In genomic region chr9:98702340-98702739, GRCh38 we compare ENCODE assay signal across 1 cellular context.
TF ChIP-seq lines count a peak whose summit lies in the region.

No MANE protein-coding gene starts in this region.

TF ChIP-seq in K562, 482 proteins besides CTCF, POLR2A, EP300 and RAD21:
- TF ChIP-seq NCOA4 (IDR thresholded peaks at IDR 0.05; ENCODE audit: partially characterized antibody), result no peak
- no peak for TF ChIP-seq PHTF2 (CRISPR knock-in tag; IDR thresholded peaks at IDR 0.05)
- TF ChIP-seq ZNF134 (CRISPR knock-in tag; conservative IDR thresholded peaks at IDR 0.05), result 0 out of 2 replicates have a peak, but pooled peaks have one; percentile 26
- no peak for TF ChIP-seq ARID2 (IDR thresholded peaks at IDR 0.05)
- TF ChIP-seq DDX20 (tag; IDR thresholded peaks at IDR 0.05; ENCODE audit: low read depth), result no peak
- no peak for TF ChIP-seq CBX3 (IDR thresholded peaks at IDR 0.05; ENCODE audit: borderline replicate concordance in 1 of 2, low read length in 2 of 2)
- no peak for TF ChIP-seq ZBTB43 (CRISPR knock-in tag; IDR thresholded peaks at IDR 0.05)
